Comparison of ENCODE assay signal across 1 cellular context in the genomic region with DNA sequence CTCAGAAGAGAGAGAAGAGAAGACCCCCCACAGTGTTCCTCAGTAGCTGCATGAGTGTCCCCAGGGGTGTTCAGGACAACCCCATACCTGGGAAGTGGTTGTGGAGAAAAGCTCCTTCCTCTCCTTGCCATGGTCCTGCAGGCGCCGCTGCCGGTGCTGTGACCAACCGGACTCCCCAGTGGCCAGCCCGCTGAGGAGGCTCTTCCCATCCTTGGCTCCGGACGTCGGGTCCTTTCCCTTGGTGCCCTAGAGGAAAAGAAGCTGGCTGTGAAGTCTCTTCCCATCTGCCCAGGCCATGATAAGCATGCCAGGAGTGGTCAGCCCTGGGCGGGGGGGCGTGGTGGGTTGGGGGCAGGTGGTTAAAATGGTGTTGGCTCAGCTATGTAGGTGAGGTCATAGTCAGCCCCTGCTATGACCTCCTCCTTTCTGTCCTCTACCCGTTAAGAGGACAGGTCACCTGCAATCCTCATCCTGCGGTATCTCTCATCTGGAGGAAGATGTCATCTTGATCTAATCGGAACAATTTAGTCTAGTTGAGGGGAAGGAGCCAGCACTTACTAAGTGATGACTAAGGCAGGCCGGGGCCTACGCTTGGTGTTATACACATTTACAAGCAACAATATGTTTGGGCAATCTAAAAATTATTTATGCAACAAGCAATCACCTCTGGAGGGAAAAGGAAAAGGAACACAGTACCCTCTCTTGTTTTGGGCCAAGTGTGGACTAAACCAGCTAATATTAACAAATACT.
TF ChIP-seq lines count a peak whose summit lies in the region.

No MANE protein-coding gene starts in this region.

TF ChIP-seq in SK-N-SH, 30 proteins besides CTCF, POLR2A, EP300 and RAD21:
- no peak for TF ChIP-seq TCF12 (IDR thresholded peaks at IDR 0.05)
